ENCODE assay signal across 13 cellular contexts in genomic region chr15:68479406-68479805, GRCh38. TPM values are rescaled to one million over a fixed set of nuclear protein-coding genes. Genes with fewer than 3 reads are reported as not detected.
DNase-seq lines count a peak whose midpoint lies in the region; ATAC-seq and TF ChIP-seq lines count a peak whose summit lies in the region.
"Had no signal": no experiment of that assay in that cellular context is flagged by ENCODE, and none has a peak within 500 bp of the region (broad histone marks: within the 10 kb centered on the region; RNA-seq: fewer than 3 reads in every experiment).

No MANE protein-coding gene starts in this region.

- H2AFZ ChIP-seq in smooth muscle cell (ENCODE audit: low read depth) = no peak overlapping the region

- H3K36me3 Mint-ChIP-seq in HFFc6 (ENCODE audit: low read depth) = no peaks in the 10 kb centered on the region

- no peaks in the 10 kb centered on the region for H3K4me1 ChIP-seq in colonic mucosa
- no peaks in the 10 kb centered on the region for H3K4me1 ChIP-seq in smooth muscle cell (ENCODE audit: low read depth)
- H3K4me1 ChIP-seq in foreskin keratinocyte = no peaks in the 10 kb centered on the region
- H3K4me1 ChIP-seq: Caco-2 had no signal

- H3K4me2 ChIP-seq in smooth muscle cell = peak overlapping the region; percentile 55

- H3K9ac ChIP-seq in colonic mucosa (ENCODE audit: low read depth in 2 of 2, low read length in 2 of 2) = no peak overlapping the region
- peak overlapping the region; percentile 91 for H3K9ac ChIP-seq in smooth muscle cell (ENCODE audit: low read depth)

- no peaks in the 10 kb centered on the region for H3K79me2 ChIP-seq in smooth muscle cell (ENCODE audit: low read depth)

- peaks cover 8% of the 10 kb centered on the region for H3F3A ChIP-seq in smooth muscle cell (ENCODE audit: low read depth)

- no peaks in the 10 kb centered on the region for H3K27me3 ChIP-seq in colonic mucosa
- H3K27me3 ChIP-seq in smooth muscle cell (ENCODE audit: low read depth) = no peaks in the 10 kb centered on the region
- H3K27me3 ChIP-seq in foreskin keratinocyte = peaks cover 42% of the 10 kb centered on the region

- H3K36me3 ChIP-seq in colonic mucosa (no peaks in the 10 kb centered on the region), smooth muscle cell (ENCODE audit: low read depth) (no peaks in the 10 kb centered on the region)

- H3K4me1 Mint-ChIP-seq in HFFc6 (ENCODE audit: low read depth) = peaks cover 16% of the 10 kb centered on the region
- H3K4me1 Mint-ChIP-seq: activated CD4-positive, alpha-beta T cell treated with anti-CD3 and anti-CD28 coated beads for 36 hours had no signal

- intact Hi-C loops in colonic mucosa (cut with DNase I) = no loop called here

- no peak for TF ChIP-seq CTCF in colonic mucosa (IDR thresholded peaks at IDR 0.05)
- TF ChIP-seq CTCF in smooth muscle cell (IDR thresholded peaks at IDR 0.05; ENCODE audit: borderline replicate concordance, insufficient read depth, poor library complexity, severe bottlenecking) = no peak
- TF ChIP-seq CTCF in foreskin keratinocyte (conservative IDR thresholded peaks at IDR 0.05) = no peak
- TF ChIP-seq CTCF in HFFc6 (IDR thresholded peaks at IDR 0.05) = no peak

- H3K9me3 ChIP-seq in colonic mucosa (no peaks in the 10 kb centered on the region), smooth muscle cell (replicated peaks; ENCODE audit: low read depth) (no peaks in the 10 kb centered on the region)
- H3K9me3 ChIP-seq: Caco-2 had no signal

- H3K27ac Mint-ChIP-seq in HFFc6 = no peak overlapping the region
- H3K27ac Mint-ChIP-seq: activated CD4-positive, alpha-beta T cell treated with anti-CD3 and anti-CD28 coated beads for 36 hours; activated T-helper 1 cell treated with anti-CD3 and anti-CD28 coated beads, Interleukin-12 subunit alpha, Interleukin-12 subunit beta, Interleukin-2, Interleukin-4 antibody, amounts not matched to agents 30 ng/mL and 10 ng/mL and 1 ng/mL, durations not matched to agents 14 hours and 24 hours and 36 hours had no signal

- peaks cover 35% of the 10 kb centered on the region for H3K27me3 Mint-ChIP-seq in HFFc6 (ENCODE audit: insufficient read depth)

- WGBS in smooth muscle cell (ENCODE audit: low lambda C conversion rate) = 14% methylated on average over 12 of the region's 12 CpGs

- no peak for ATAC-seq in foreskin keratinocyte
- ATAC-seq: activated CD4-positive, alpha-beta T cell treated with anti-CD3 and anti-CD28 coated beads for 36 hours had no signal

- H3K9me3 Mint-ChIP-seq in HFFc6 = no peaks in the 10 kb centered on the region
- H3K9me3 Mint-ChIP-seq: activated T-helper 1 cell treated with anti-CD3 and anti-CD28 coated beads, Interleukin-12 subunit alpha, Interleukin-12 subunit beta, Interleukin-2, Interleukin-4 antibody, amounts not matched to agents 30 ng/mL and 10 ng/mL and 1 ng/mL, durations not matched to agents 14 hours and 24 hours and 36 hours had no signal

- H3K4me3 ChIP-seq in colonic mucosa (no peak overlapping the region), smooth muscle cell (no peak overlapping the region)

- DNase-seq in GM04504 (ENCODE audit: low read depth) (peak; percentile 79), colonic mucosa (peak; percentile 26), left kidney (ENCODE audit: low read depth, low spot score) (peak; percentile 60), smooth muscle cell (lab: John Stamatoyannopoulos, UW; ENCODE audit: unreplicated experiment) (no peak), foreskin keratinocyte (no peak), HFFc6 (no peak), HPDE6-E6E7 (ENCODE audit: extremely low spot score) (no peak), NCI-H1417 (lab: John Stamatoyannopoulos, UW) (no peak)
- DNase-seq: activated CD4-positive, alpha-beta T cell treated with anti-CD3 and anti-CD28 coated beads for 36 hours; Caco-2; NCI-H1930; SW 1271 had no signal

- H4K20me1 ChIP-seq in smooth muscle cell (ENCODE audit: low read depth) = no peaks in the 10 kb centered on the region

- no peak overlapping the region for H3K4me3 Mint-ChIP-seq in HFFc6
- H3K4me3 Mint-ChIP-seq: activated CD4-positive, alpha-beta T cell treated with anti-CD3 and anti-CD28 coated beads for 36 hours; activated T-helper 1 cell treated with anti-CD3 and anti-CD28 coated beads, Interleukin-12 subunit alpha, Interleukin-12 subunit beta, Interleukin-2, Interleukin-4 antibody, amounts not matched to agents 30 ng/mL and 10 ng/mL and 1 ng/mL, durations not matched to agents 14 hours and 24 hours and 36 hours had no signal

- no peak overlapping the region for H3K27ac ChIP-seq in colonic mucosa
- H3K27ac ChIP-seq in smooth muscle cell (ENCODE audit: low read depth) = peak overlapping the region; percentile 99
- H3K27ac ChIP-seq in foreskin keratinocyte = no peak overlapping the region

RNA-seq across cellular contexts. Expression of gene ITGA11, which starts 47.4 kb away (rescaled TPM):
- total RNA-seq in colonic mucosa (1 to 10 TPM; 2.4 to 4.1 TPM), smooth muscle cell (85.9 and 87.8 TPM in 2 replicates), foreskin keratinocyte (not detected in 2 replicates)
- polyA plus RNA-seq in smooth muscle cell (89.4 and 133 TPM in 2 replicates), foreskin keratinocyte (not detected in 2 replicates)
- total RNA-seq in HFFc6 (2021; fragmentation: NEBNext Ultra II Directional; extraction: Animal tissue kit (Norgen Biotek cat#: 25700)) = 1 to 10 TPM; 1.2 to 2.1 (median 1.4) TPM

Comparison
In these comparisons a context has a peak if more than half of its experiments do, and no peak if none do; other contexts are left out.
1. DNase-seq: peak in GM04504 (single experiment), colonic mucosa (single experiment) and left kidney (single experiment); none in smooth muscle cell (single experiment), foreskin keratinocyte (0 of 2), HFFc6 (single experiment), HPDE6-E6E7 (single experiment) and NCI-H1417 (0 of 3).
2. RNA of gene ITGA11, which starts 47.4 kb away (total RNA-seq): 85.9 to 87.8 TPM in smooth muscle cell; 2.4 to 4.1 TPM in colonic mucosa, 1.2 to 2.1 TPM in HFFc6 and not detected in foreskin keratinocyte; every median in the first group is over 10 times any median in the second.